14 cellular contexts compared by ENCODE assay signal in genomic region chr10:10629512-10629911, GRCh38.
DNase-seq lines count a peak whose midpoint lies in the region; ATAC-seq and TF ChIP-seq lines count a peak whose summit lies in the region.
"Had no signal": no experiment of that assay in that cellular context is flagged by ENCODE, and none has a peak within 500 bp of the region (broad histone marks: within the 10 kb centered on the region; RNA-seq: fewer than 3 reads in every experiment).

No MANE protein-coding gene starts in this region.

- TF ChIP-seq RAD21 in IMR-90 (IDR thresholded peaks at IDR 0.05; ENCODE audit: low read length): no peak

- H3K9me1 ChIP-seq in IMR-90 (ENCODE audit: insufficient read depth, low read length): no peaks in the 10 kb centered on the region

- intact Hi-C loops in IMR-90 (cut with micrococcal nuclease): no loop called here
- intact Hi-C loops in uterus (cut with DNase I; ENCODE audit: low total_unique reads): no loop called here

- H4K20me1 ChIP-seq in IMR-90 (ENCODE audit: insufficient read depth, low read length) (no peaks in the 10 kb centered on the region), fibroblast of lung (ENCODE audit: control insufficient read depth, extremely low read depth, insufficient read depth, low read length) (no peaks in the 10 kb centered on the region)

- TF ChIP-seq POLR2A in IMR-90 (IDR thresholded peaks at IDR 0.05; ENCODE audit: low read depth, low read length) (no peak), uterus (IDR thresholded peaks at IDR 0.05) (no peak)

- H3K36me3 Mint-ChIP-seq in neural crest cell (ENCODE audit: low read depth): no peaks in the 10 kb centered on the region

- no peaks in the 10 kb centered on the region; the same call in 1 of the 2 replicates for H3K27me3 ChIP-seq in IMR-90 (ENCODE audit: control insufficient read depth, insufficient read depth, low read length)
- H3K27me3 ChIP-seq in fibroblast of lung (ENCODE audit: control insufficient read depth, insufficient read depth, low read length): peaks cover 4% of the 10 kb centered on the region
- no peaks in the 10 kb centered on the region for H3K27me3 ChIP-seq in uterus

- no peaks in the 10 kb centered on the region for H3K79me1 ChIP-seq in IMR-90 (ENCODE audit: low read depth in 1 of 2, low read length in 2 of 2)

- no peak overlapping the region for H3K14ac ChIP-seq in IMR-90 (replicated peaks; ENCODE audit: low read depth, low read length)

- CTCF ChIA-PET in IMR-90 (lab: Yijun Ruan, JAX): no interaction called here

- POLR2A ChIA-PET in IMR-90 (lab: Charles Lee; ENCODE audit: unreplicated experiment): interaction anchor here (0.6 kb wide), 1 partner anchor 26 kb away, joined by 5 read pairs; no protein-coding TSS in a partner anchor

- H2AFZ ChIP-seq in IMR-90 (replicated peaks; ENCODE audit: low read length, poor library complexity) (no peak overlapping the region), fibroblast of lung (ENCODE audit: low read length) (no peak overlapping the region)

- H4K91ac ChIP-seq in IMR-90 (ENCODE audit: insufficient read depth, low read depth, low read length): no peak overlapping the region

- TF ChIP-seq CTCF in IMR-90 (conservative IDR thresholded peaks at IDR 0.05; ENCODE audit: low read depth, low read length) (no peak), fibroblast of lung (conservative IDR thresholded peaks at IDR 0.05 in 1 of 2, IDR thresholded peaks at IDR 0.05 in 1 of 2; ENCODE audit: low read depth in 1 of 2, low read length in 2 of 2) (no peak), neural crest cell (conservative IDR thresholded peaks at IDR 0.05) (no peak), uterus (IDR thresholded peaks at IDR 0.05) (no peak)

- H3K36me3 ChIP-seq in IMR-90 (ENCODE audit: control insufficient read depth, insufficient read depth, low read length) (no peaks in the 10 kb centered on the region), fibroblast of lung (ENCODE audit: control insufficient read depth, insufficient read depth, low read length) (no peaks in the 10 kb centered on the region), uterus (no peaks in the 10 kb centered on the region)

- H2BK20ac ChIP-seq in IMR-90 (ENCODE audit: low read depth, low read length): no peak overlapping the region

- H3K9me3 ChIP-seq in IMR-90 (ENCODE audit: control insufficient read depth, insufficient read depth, low read length) (no peaks in the 10 kb centered on the region), fibroblast of lung (ENCODE audit: control insufficient read depth, insufficient read depth, low read depth, low read length) (no peaks in the 10 kb centered on the region), uterus (no peaks in the 10 kb centered on the region)

- no peak overlapping the region for H2AK9ac ChIP-seq in IMR-90 (replicated peaks; ENCODE audit: low read depth, low read length, poor library complexity)

- H4K5ac ChIP-seq in IMR-90 (ENCODE audit: low read depth, low read length): no peak overlapping the region

- peaks cover 66% of the 10 kb centered on the region for H3K4me1 Mint-ChIP-seq in neural crest cell
- H3K4me1 Mint-ChIP-seq: B cell, H9 had no signal

- H3K4me3 ChIP-seq in IMR-90 (ENCODE audit: insufficient read depth, low read depth, low read length) (no peak overlapping the region), fibroblast of lung (replicated peaks in 1 of 4; ENCODE audit: control extremely low read depth in 1 of 4, insufficient read depth in 1 of 4, low read depth in 3 of 4, low read length in 4 of 4) (no peak overlapping the region), uterus (no peak overlapping the region)
- H3K4me3 ChIP-seq: GM12878 had no signal

- peak overlapping the region; percentile 44 for H3K27ac Mint-ChIP-seq in neural crest cell (ENCODE audit: unreplicated experiment)
- H3K27ac Mint-ChIP-seq: B cell; CD4-positive, alpha-beta T cell had no signal

- peaks cover 2% of the 10 kb centered on the region; the same call in 1 of the 2 replicates for H3K4me1 ChIP-seq in IMR-90 (ENCODE audit: control insufficient read depth, insufficient read depth, low read length)
- H3K4me1 ChIP-seq in fibroblast of lung (ENCODE audit: control insufficient read depth, extremely low read depth, insufficient read depth, low read length): no peaks in the 10 kb centered on the region
- H3K4me1 ChIP-seq in uterus: no peaks in the 10 kb centered on the region

- H3K56ac ChIP-seq in IMR-90 (ENCODE audit: extremely low read depth, insufficient read depth, low read length): no peak overlapping the region

- H2AK5ac ChIP-seq in IMR-90 (ENCODE audit: low read depth, low read length): no peak overlapping the region

- H3K4me3 Mint-ChIP-seq in neural crest cell: peak overlapping the region; percentile 36
- H3K4me3 Mint-ChIP-seq: B cell; CD4-positive, alpha-beta T cell; H9 had no signal

- H3K9ac ChIP-seq in IMR-90 (ENCODE audit: low read depth, low read length) (no peak overlapping the region), fibroblast of lung (ENCODE audit: insufficient read depth, low read length) (no peak overlapping the region)

- WGBS in IMR-90 (ENCODE audit: extremely low coverage in 2 of 2, insufficient read length in 1 of 2), 2 experiments: no CpG with 5 or more reads among the region's 3 CpGs

- H2BK15ac ChIP-seq in IMR-90 (ENCODE audit: low read depth, low read length): no peak overlapping the region

- H2BK5ac ChIP-seq in IMR-90 (ENCODE audit: low read depth, low read length, poor library complexity, severe bottlenecking): no peak overlapping the region

- H3K18ac ChIP-seq in IMR-90 (ENCODE audit: low read depth, low read length): no peak overlapping the region

- H3K23ac ChIP-seq in IMR-90 (ENCODE audit: low read depth, low read length): no peak overlapping the region

- dilution Hi-C loops in IMR-90 (cut with HindIII; ENCODE audit: low sequenced_read_pairs, unreplicated experiment): no loop called here

- no peak overlapping the region for H3K4ac ChIP-seq in IMR-90 (ENCODE audit: low read depth, low read length)

- in situ Hi-C loops in IMR-90 (cut with MboI; ENCODE audit: low sequenced_read_pairs): no loop called here

- H3K27ac ChIP-seq in IMR-90 (ENCODE audit: insufficient read depth, low read length): no peak overlapping the region
- H3K27ac ChIP-seq in fibroblast of lung (ENCODE audit: insufficient read depth, low read length): no peak overlapping the region
- H3K27ac ChIP-seq in uterus: peak overlapping the region in 1 of 2 donors; percentile 34

- DNase-seq in COLO829 (ENCODE audit: low spot score) (peak; percentile 60), IMR-90 (peak; percentile 34), fibroblast of lung (ENCODE audit: low read depth in 2 of 2) (peak; percentile 3 to 18), neural crest cell (ENCODE audit: low read depth, low spot score) (no peak), HuH-7 (ENCODE audit: low spot score) (no peak), uterus (no peak)
- DNase-seq: C1 segment of cervical spinal cord; CD4-positive, alpha-beta T cell; DMS79; GOT3; H9 had no signal

- ATAC-seq in IMR-90 (ENCODE audit: low read depth): peak; percentile 65
- ATAC-seq in GM21515 (IDR thresholded peaks at IDR 0.05; ENCODE audit: unreplicated experiment): no peak
- ATAC-seq: GM12878 had no signal

- no TSS peak for BruUV-seq in IMR-90 (replicated peaks; lab: Mats Ljungman, UMichigan)

- H3K4me2 ChIP-seq in IMR-90 (ENCODE audit: low read depth, low read length) (no peak overlapping the region), fibroblast of lung (ENCODE audit: extremely low read depth, insufficient read depth, low read length) (no peak overlapping the region)

- no peaks in the 10 kb centered on the region for H3K9me3 Mint-ChIP-seq in neural crest cell
- H3K9me3 Mint-ChIP-seq: CD4-positive, alpha-beta T cell had no signal

- no peaks in the 10 kb centered on the region for H3K27me3 Mint-ChIP-seq in neural crest cell (ENCODE audit: low read depth)
- H3K27me3 Mint-ChIP-seq: B cell had no signal

- H2BK120ac ChIP-seq in IMR-90 (ENCODE audit: low read depth, low read length): no peak overlapping the region

- H4K8ac ChIP-seq in IMR-90 (ENCODE audit: low read depth in 2 of 2, low read length in 2 of 2): no peak overlapping the region

- H3K79me2 ChIP-seq in fibroblast of lung (ENCODE audit: control insufficient read depth, insufficient read depth, low read length): no peaks in the 10 kb centered on the region

TF ChIP-seq in IMR-90, 13 proteins besides CTCF, POLR2A, EP300 and RAD21:
- TF ChIP-seq SMC3 (IDR thresholded peaks at IDR 0.05; ENCODE audit: low read depth, low read length) (no peak), MAFK (IDR thresholded peaks at IDR 0.05; ENCODE audit: low read depth, low read length) (no peak), MAZ (IDR thresholded peaks at IDR 0.05; ENCODE audit: borderline replicate concordance, low read depth, low read length) (no peak), NFE2L2 (IDR thresholded peaks at IDR 0.05; ENCODE audit: low read depth, low read length) (no peak), CHD1 (IDR thresholded peaks at IDR 0.05; ENCODE audit: low read depth, low read length) (no peak), RFX5 (IDR thresholded peaks at IDR 0.05; ENCODE audit: low read depth, low read length) (no peak), CEBPB (IDR thresholded peaks at IDR 0.05; ENCODE audit: low read depth, low read length) (no peak)
- TF ChIP-seq, protein P1, sequence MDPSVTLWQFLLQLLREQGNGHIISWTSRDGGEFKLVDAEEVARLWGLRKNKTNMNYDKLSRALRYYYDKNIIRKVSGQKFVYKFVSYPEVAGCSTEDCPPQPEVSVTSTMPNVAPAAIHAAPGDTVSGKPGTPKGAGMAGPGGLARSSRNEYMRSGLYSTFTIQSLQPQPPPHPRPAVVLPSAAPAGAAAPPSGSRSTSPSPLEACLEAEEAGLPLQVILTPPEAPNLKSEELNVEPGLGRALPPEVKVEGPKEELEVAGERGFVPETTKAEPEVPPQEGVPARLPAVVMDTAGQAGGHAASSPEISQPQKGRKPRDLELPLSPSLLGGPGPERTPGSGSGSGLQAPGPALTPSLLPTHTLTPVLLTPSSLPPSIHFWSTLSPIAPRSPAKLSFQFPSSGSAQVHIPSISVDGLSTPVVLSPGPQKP (IDR thresholded peaks at IDR 0.05; ENCODE audit: borderline replicate concordance, low read depth, low read length): no peak

Comparison
In these comparisons a context has a peak if more than half of its experiments do, and no peak if none do; other contexts are left out.
1. DNase-seq: peak in COLO829 (single experiment), IMR-90 (single experiment) and fibroblast of lung (2 of 2); none in neural crest cell (single experiment), HuH-7 (single experiment) and uterus (0 of 2).